ENCODE assay signal across 8 cellular contexts in genomic region chr7:92832623-92833023, GRCh38. TPM values are rescaled to one million over a fixed set of nuclear protein-coding genes. Genes with fewer than 3 reads are reported as not detected.
DNase-seq lines count a peak whose midpoint lies in the region; ATAC-seq, FAIRE-seq and TF ChIP-seq lines count a peak whose summit lies in the region.

No MANE protein-coding gene starts in this region.

- no peaks in the 10 kb centered on the region for H3K27me3 Mint-ChIP-seq in activated CD8-positive, alpha-beta memory T cell treated with anti-CD3 and anti-CD28 coated beads, Interleukin-2, amount 10 ng/mL, durations not matched to agents 7 days and 5 days
- H3K27me3 Mint-ChIP-seq in activated naive CD8-positive, alpha-beta T cell, result no peaks in the 10 kb centered on the region

- H3K4me3 ChIP-seq in HepG2 (replicated peaks in 1 of 3; ENCODE audit: insufficient read depth in 1 of 3, low read depth in 2 of 3, low read length in 3 of 3) (peak overlapping the region; percentile 93 to 99 (median 94)), upper lobe of right lung (peak overlapping the region; percentile 77)

- in situ Hi-C loops in HepG2 (cut with HindIII; ENCODE audit: extremely low pct_ligation_motif_present, low pct_unique_long_range_greater_than_20kb), result loop anchor here (5.0 to 10.0 kb wide), 3 partner anchors 150 to 222 kb away; no protein-coding TSS in a partner anchor

- peak overlapping the region; percentile 97 for H3K4me3 Mint-ChIP-seq in activated CD8-positive, alpha-beta memory T cell treated with anti-CD3 and anti-CD28 coated beads, Interleukin-2, amount 10 ng/mL, durations not matched to agents 7 days and 5 days
- peak overlapping the region; percentile 96 for H3K4me3 Mint-ChIP-seq in activated naive CD8-positive, alpha-beta T cell

- H3K9ac ChIP-seq in HepG2 (ENCODE audit: insufficient read depth, low read depth, low read length), result peak overlapping the region; percentile 95

- TF ChIP-seq RAD21 in HepG2 (CRISPR knock-in tag; IDR thresholded peaks at IDR 0.05), result no peak

- H3K79me2 ChIP-seq in HepG2 (ENCODE audit: insufficient read depth, low read length), result peaks cover 88% of the 10 kb centered on the region

- POLR2A ChIA-PET in HepG2 (lab: Yijun Ruan, JAX), result interaction anchor here (0.6 to 4.0 kb wide), 9 partner anchors 9 to 243 kb away, joined by 3 to 66 read pairs (median 4); partner anchors contain the start of gene FAM133B

- TF ChIP-seq CTCF in HepG2 (CRISPR knock-in tag; IDR thresholded peaks at IDR 0.05) (no peak), upper lobe of right lung (IDR thresholded peaks at IDR 0.05) (no peak)

- H3K27me3 ChIP-seq in HepG2 (ENCODE audit: control insufficient read depth in 1 of 2, insufficient read depth in 2 of 2, low read length in 2 of 2) (no peaks in the 10 kb centered on the region; a peak in 1 of 5 replicates), upper lobe of right lung (no peaks in the 10 kb centered on the region)

- H3K4me1 Mint-ChIP-seq in activated CD8-positive, alpha-beta memory T cell treated with anti-CD3 and anti-CD28 coated beads, Interleukin-2, amount 10 ng/mL, durations not matched to agents 7 days and 5 days, result peaks cover 43% of the 10 kb centered on the region
- peaks cover 58% of the 10 kb centered on the region for H3K4me1 Mint-ChIP-seq in activated naive CD8-positive, alpha-beta T cell (ENCODE audit: low read depth)

- no peaks in the 10 kb centered on the region for H3K9me3 Mint-ChIP-seq in activated CD8-positive, alpha-beta memory T cell treated with anti-CD3 and anti-CD28 coated beads, Interleukin-2, amount 10 ng/mL, durations not matched to agents 7 days and 5 days (ENCODE audit: low read depth)
- H3K9me3 Mint-ChIP-seq in activated naive CD8-positive, alpha-beta T cell (ENCODE audit: low read depth), result no peaks in the 10 kb centered on the region

- H3K36me3 ChIP-seq in HepG2 (replicated peaks in 1 of 2; ENCODE audit: control insufficient read depth in 1 of 2, insufficient read depth in 2 of 2, low read length in 2 of 2) (peaks cover under 1 to 8% of the 10 kb centered on the region in 2 experiments; a peak in 4 of 5 replicates), upper lobe of right lung (no peaks in the 10 kb centered on the region)

- TF ChIP-seq EP300 in HepG2 (IDR thresholded peaks at IDR 0.05; ENCODE audit: low read depth in 2 of 2, low read length in 2 of 2) (no peak), HepG2 (CRISPR knock-in tag; IDR thresholded peaks at IDR 0.05; ENCODE audit: borderline replicate concordance) (no peak)

- no peak for TF ChIP-seq POLR2A in HepG2 (IDR thresholded peaks at IDR 0.05; ENCODE audit: insufficient read depth in 1 of 2, low read depth in 2 of 2, low read length in 2 of 2)

- intact Hi-C loops in HepG2 (cut with micrococcal nuclease; ENCODE audit: unreplicated experiment) (loop anchor here (5.0 kb wide), 2 partner anchors 60 to 80 kb away; no protein-coding TSS in a partner anchor), upper lobe of right lung (cut with DNase I) (loop anchor here (10.0 kb wide), 2 partner anchors 118 to 208 kb away; no protein-coding TSS in a partner anchor)

- ATAC-seq in activated CD8-positive, alpha-beta memory T cell treated with anti-CD3 and anti-CD28 coated beads, Interleukin-2, amount 10 ng/mL, durations not matched to agents 7 days and 5 days, result peak; percentile 1
- ATAC-seq in HG03135 (IDR thresholded peaks at IDR 0.05; ENCODE audit: unreplicated experiment) (peak; percentile 1), HepG2 (no peak), upper lobe of right lung (no peak)

- no peak overlapping the region for H2AFZ ChIP-seq in HepG2 (ENCODE audit: low read length)

- peaks cover 42% of the 10 kb centered on the region for H3K36me3 Mint-ChIP-seq in activated CD8-positive, alpha-beta memory T cell treated with anti-CD3 and anti-CD28 coated beads, Interleukin-2, amount 10 ng/mL, durations not matched to agents 7 days and 5 days
- H3K36me3 Mint-ChIP-seq in activated naive CD8-positive, alpha-beta T cell, result peaks cover 24% of the 10 kb centered on the region

- CTCF ChIA-PET in activated CD8-positive, alpha-beta memory T cell treated with anti-CD3 and anti-CD28 coated beads, Interleukin-2, amount 10 ng/mL, durations not matched to agents 7 days and 5 days (lab: Charles Lee), result interaction anchor here (0.6 to 5.3 kb wide), 45 partner anchors 13 to 285 kb away, joined by 3 to 90 read pairs (median 5); partner anchors contain the start of gene SAMD9
- CTCF ChIA-PET in HepG2 (lab: Yijun Ruan, JAX; ENCODE audit: low intra/inter-chr PET ratio, low total read pairs), result interaction anchor here (1.3 to 2.9 kb wide), 2 partner anchors 141 to 211 kb away, joined by 10 to 12 read pairs; no protein-coding TSS in a partner anchor

- WGBS in HepG2 (ENCODE audit: low lambda C conversion rate), result 2% methylated on average over 13 of the region's 17 CpGs

- peaks cover 49% of the 10 kb centered on the region for H3K4me1 ChIP-seq in HepG2 (ENCODE audit: insufficient read depth, low read length)
- peaks cover 31% of the 10 kb centered on the region for H3K4me1 ChIP-seq in upper lobe of right lung

- H3K9me3 ChIP-seq in HepG2 (ENCODE audit: low read length) (no peaks in the 10 kb centered on the region), upper lobe of right lung (no peaks in the 10 kb centered on the region)

- peak overlapping the region; percentile 90 for H3K27ac Mint-ChIP-seq in activated CD8-positive, alpha-beta memory T cell treated with anti-CD3 and anti-CD28 coated beads, Interleukin-2, amount 10 ng/mL, durations not matched to agents 7 days and 5 days
- H3K27ac Mint-ChIP-seq in activated naive CD8-positive, alpha-beta T cell, result peak overlapping the region; percentile 97

- H3K27ac ChIP-seq in HepG2 (ENCODE audit: extremely low read length, insufficient read depth, low read length) (peak overlapping the region; percentile 94), upper lobe of right lung (peak overlapping the region; percentile 85)

- BruUV-seq in HepG2 (replicated peaks; lab: Mats Ljungman, UMichigan), result no TSS peak

- peaks cover 35% of the 10 kb centered on the region for H4K20me1 ChIP-seq in HepG2 (ENCODE audit: insufficient read depth, low read length)

- no peak for FAIRE-seq in HepG2 (lab: Jason Lieb, UNC)

- no peak for DNase-seq in activated CD8-positive, alpha-beta memory T cell treated with anti-CD3 and anti-CD28 coated beads, Interleukin-2, amount 10 ng/mL, durations not matched to agents 7 days and 5 days
- no peak for DNase-seq in activated CD8-positive, alpha-beta memory T cell treated with anti-CD3 and anti-CD28 coated beads for 24 hours
- DNase-seq in HepG2 (ENCODE audit: low spot score), result no peak
- DNase-seq in upper lobe of right lung, result no peak
- no peak for DNase-seq in cerebellum (ENCODE audit: low spot score)
- DNase-seq in AG08395 (ENCODE audit: low spot score), result no peak

- H3K4me2 ChIP-seq in HepG2 (ENCODE audit: low read depth, low read length), result peak overlapping the region; percentile 98

TF ChIP-seq in HepG2, 621 proteins besides CTCF, POLR2A, EP300 and RAD21 (continues in another document):
- no peak for TF ChIP-seq POGK (CRISPR knock-in tag; conservative IDR thresholded peaks at IDR 0.05)
- no peak for TF ChIP-seq ZNF577 (CRISPR knock-in tag; IDR thresholded peaks at IDR 0.05; ENCODE audit: borderline replicate concordance, low read depth)
- no peak for TF ChIP-seq TOPORS (CRISPR knock-in tag; IDR thresholded peaks at IDR 0.05)

RNA-seq across cellular contexts. Expression of gene CDK6, which starts 3.8 kb away (rescaled TPM):
- 100 to 1,000 TPM; 118 to 229 TPM for total RNA-seq in activated CD8-positive, alpha-beta memory T cell treated with anti-CD3 and anti-CD28 coated beads, Interleukin-2, amount 10 ng/mL, durations not matched to agents 7 days and 5 days
- total RNA-seq in HepG2 (2016; rRNA removed; fragmentation: Illumina TruSeq; extraction: Trizol) (90.8 and 134 TPM in 2 replicates), upper lobe of right lung (22.4 TPM), cerebellum (81.6 TPM)
- total RNA-seq in HepG2 (2016; cell fraction: cytosol; rRNA removed; fragmentation: Illumina TruSeq; extraction: Trizol; ENCODE audit: low read depth), result 5.1 and 5.5 TPM in 2 replicates
- 84.9 and 123 TPM in 2 replicates for total RNA-seq in HepG2 (2016; cell fraction: insoluble cytoplasmic fraction; rRNA removed; fragmentation: Illumina TruSeq; extraction: Trizol)
- total RNA-seq in HepG2 (2016; cell fraction: membrane; rRNA removed; fragmentation: Illumina TruSeq; extraction: Trizol), result 29.2 and 30.5 TPM in 2 replicates
- 119 and 130 TPM in 2 replicates for total RNA-seq in HepG2 (2016; cell fraction: nucleus; rRNA removed; fragmentation: Illumina TruSeq; extraction: Trizol)
- 25.6 and 34.6 TPM in 2 replicates for polyA plus RNA-seq in HepG2 (2011; rRNA removed)
- polyA plus RNA-seq in HepG2 (2011; cell fraction: cytosol; rRNA removed), result 18.5 and 23.7 TPM in 2 replicates
- polyA plus RNA-seq in HepG2 (2011; cell fraction: nucleus; rRNA removed), result 43.9 and 53.9 TPM in 2 replicates
- 20.9 and 27.3 TPM in 2 replicates for polyA plus RNA-seq in HepG2 (2012)
- polyA plus RNA-seq in HepG2 (2016; cell fraction: cytosol; fragmentation: Illumina TruSeq; extraction: Trizol; ENCODE audit: low read depth), result 1.4 and 1.7 TPM in 2 replicates
- 58.7 and 59.6 TPM in 2 replicates for polyA plus RNA-seq in HepG2 (2016; cell fraction: insoluble cytoplasmic fraction; fragmentation: Illumina TruSeq; extraction: Trizol; ENCODE audit: low read depth)
- polyA plus RNA-seq in HepG2 (2016; cell fraction: membrane; fragmentation: Illumina TruSeq; extraction: Trizol; ENCODE audit: low read depth), result 5.4 and 5.9 TPM in 2 replicates
- 40.3 and 43.1 TPM in 2 replicates for polyA plus RNA-seq in HepG2 (2016; cell fraction: nucleus; fragmentation: Illumina TruSeq; extraction: Trizol; ENCODE audit: insufficient read depth, low read depth)
- 69.1 and 135 TPM in 2 replicates for polyA minus RNA-seq in HepG2 (2011; rRNA and poly(A)+ RNA removed; ENCODE audit: low replicate concordance)
- 85.6 and 90.1 TPM in 2 replicates for polyA minus RNA-seq in HepG2 (2011; cell fraction: cytosol; rRNA and poly(A)+ RNA removed)
- polyA minus RNA-seq in HepG2 (2011; cell fraction: nucleus; rRNA and poly(A)+ RNA removed), result 219 and 264 TPM in 2 replicates

Comparison
In these comparisons a context has a peak if more than half of its experiments do, and no peak if none do; other contexts are left out.
1. ATAC-seq: peak in activated CD8-positive, alpha-beta memory T cell treated with anti-CD3 and anti-CD28 coated beads, Interleukin-2, amount 10 ng/mL, durations not matched to agents 7 days and 5 days (single experiment) and HG03135 (single experiment); none in HepG2 (single experiment) and upper lobe of right lung (single experiment).